10 cellular contexts compared by ENCODE assay signal in the genomic region with DNA sequence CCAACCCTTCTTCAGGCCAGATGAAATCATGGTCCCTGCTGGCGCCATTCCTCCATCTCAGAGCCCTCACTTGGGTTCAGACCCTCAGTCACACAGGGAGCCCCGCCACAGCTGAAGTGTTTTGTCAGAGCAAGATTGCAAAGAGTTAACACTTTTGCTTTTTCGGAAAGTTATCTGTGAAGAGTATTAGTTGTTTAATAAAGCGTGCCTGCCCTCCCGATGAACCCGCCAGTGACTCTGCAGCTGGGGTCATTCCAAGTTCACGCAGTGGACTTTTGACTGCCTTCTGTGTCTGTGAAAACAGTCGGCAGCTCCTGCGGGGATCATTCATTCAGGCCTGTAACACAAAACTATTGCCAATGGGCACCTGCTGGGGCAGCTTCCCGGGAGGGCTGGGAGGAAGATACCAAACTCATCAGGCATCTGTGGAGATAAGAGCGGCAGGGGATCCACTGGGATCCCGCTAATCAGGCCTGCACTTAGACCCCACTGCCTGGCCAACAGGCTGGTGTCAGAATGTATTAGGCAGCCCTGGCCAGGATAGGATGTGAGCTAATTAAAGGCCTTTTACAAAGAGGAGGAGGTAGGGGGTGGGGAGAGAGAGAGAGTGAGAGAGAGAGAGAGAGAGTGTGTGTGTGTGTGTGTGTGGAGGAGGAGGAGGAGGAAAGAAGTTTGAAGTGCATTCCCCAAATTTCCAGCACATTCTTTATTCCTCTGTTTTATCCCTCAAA.
DNase-seq lines count a peak whose midpoint lies in the region; ATAC-seq, FAIRE-seq and TF ChIP-seq lines count a peak whose summit lies in the region.
"Had no signal": no experiment of that assay in that cellular context is flagged by ENCODE, and none has a peak within 500 bp of the region (broad histone marks: within the 10 kb centered on the region; RNA-seq: fewer than 3 reads in every experiment).

No MANE protein-coding gene starts in this region.

- TF ChIP-seq CTCF in astrocyte (IDR thresholded peaks at IDR 0.05; ENCODE audit: insufficient read depth, low read depth, low read length) = no peak
- no peak for TF ChIP-seq CTCF in testis (IDR thresholded peaks at IDR 0.05)

- DNase-seq in NCI-H1417 (lab: John Stamatoyannopoulos, UW) = peak in 2 of 3 experiments; percentile 1 to 36
- DNase-seq in NCI-H1417 treated with DMSO at 0.1 percent for 48 hours (lab: John Stamatoyannopoulos, UW) = no peak
- DNase-seq in astrocyte (ENCODE audit: low read depth) = peak; percentile 82
- DNase-seq in left kidney (ENCODE audit: low read depth, low spot score) = peak; percentile 95
- DNase-seq in testis = no peak
- no peak for DNase-seq in putamen (ENCODE audit: low spot score)
- DNase-seq in NCI-H446 (lab: John Stamatoyannopoulos, UW) = no peak

- H3K27me3 Mint-ChIP-seq in astrocyte (ENCODE audit: low read depth, unreplicated experiment) = no peaks in the 10 kb centered on the region
- H3K27me3 Mint-ChIP-seq: dendritic cell treated with granulocyte-macrophage colony-stimulating factor and Interleukin-4, amounts not matched to agents 40 ng/mL and 50 ng/mL, for 4 days had no signal

- H3K27ac ChIP-seq in astrocyte (ENCODE audit: low read depth, low read length) = peak overlapping the region; percentile 55
- peak overlapping the region; percentile 15 to 71 for H3K27ac ChIP-seq in testis

- H2AFZ ChIP-seq in astrocyte (ENCODE audit: low read depth, low read length) = no peak overlapping the region

- 43 to 51% methylated on average over 12 of the region's 12 CpGs for WGBS in testis, 2 donors

- no peaks in the 10 kb centered on the region for H4K20me1 ChIP-seq in astrocyte (ENCODE audit: insufficient read depth, low read length)

- peak overlapping the region; percentile 66 for H3K4me2 ChIP-seq in astrocyte (ENCODE audit: low read length)

- intact Hi-C loops in testis (cut with DNase I; ENCODE audit: low total_unique reads) = no loop called here

- no peaks in the 10 kb centered on the region for H3K9me3 Mint-ChIP-seq in astrocyte (ENCODE audit: unreplicated experiment)
- H3K9me3 Mint-ChIP-seq: dendritic cell treated with granulocyte-macrophage colony-stimulating factor and Interleukin-4, amounts not matched to agents 40 ng/mL and 50 ng/mL, for 4 days had no signal

- FAIRE-seq in astrocyte (lab: Jason Lieb, UNC) = no peak
- FAIRE-seq: A204.1 had no signal

- H3K27ac Mint-ChIP-seq in astrocyte (ENCODE audit: unreplicated experiment) = no peak overlapping the region
- H3K27ac Mint-ChIP-seq: dendritic cell treated with granulocyte-macrophage colony-stimulating factor and Interleukin-4, amounts not matched to agents 40 ng/mL and 50 ng/mL, for 4 days had no signal

- H3K36me3 ChIP-seq in astrocyte (ENCODE audit: insufficient read depth, low read length) (no peaks in the 10 kb centered on the region), testis (ENCODE audit: low read depth, missing control alignments) (no peaks in the 10 kb centered on the region)

- H3K36me3 Mint-ChIP-seq in astrocyte (ENCODE audit: low read depth, unreplicated experiment) = peaks cover 6% of the 10 kb centered on the region

- no peak for TF ChIP-seq POLR2A in testis (IDR thresholded peaks at IDR 0.05)

- no peak for ATAC-seq in HG03457 (IDR thresholded peaks at IDR 0.05; ENCODE audit: unreplicated experiment)

- H3K4me1 ChIP-seq in astrocyte (ENCODE audit: insufficient read depth, low read length) (peaks cover 53% of the 10 kb centered on the region), testis (peaks cover 22% of the 10 kb centered on the region)

- H3K4me3 ChIP-seq in astrocyte (ENCODE audit: insufficient read depth, low read depth, low read length) (peak overlapping the region; percentile 6), testis (no peak overlapping the region)

- H3K9me3 ChIP-seq in astrocyte (ENCODE audit: insufficient read depth, low read depth, low read length) (no peaks in the 10 kb centered on the region), testis (no peaks in the 10 kb centered on the region)

- no peaks in the 10 kb centered on the region for H3K79me2 ChIP-seq in astrocyte (ENCODE audit: insufficient read depth, low read length)

- H3K27me3 ChIP-seq in astrocyte (ENCODE audit: insufficient read depth, low read length) = no peaks in the 10 kb centered on the region
- H3K27me3 ChIP-seq in testis = no peaks in the 10 kb centered on the region

- H3K4me1 Mint-ChIP-seq in astrocyte (ENCODE audit: low read depth, unreplicated experiment) = peaks cover 41% of the 10 kb centered on the region

- peak overlapping the region; percentile 64 for H3K9ac ChIP-seq in astrocyte (ENCODE audit: low read length)

- no peak overlapping the region for H3K4me3 Mint-ChIP-seq in astrocyte (ENCODE audit: unreplicated experiment)
- H3K4me3 Mint-ChIP-seq: dendritic cell treated with granulocyte-macrophage colony-stimulating factor and Interleukin-4, amounts not matched to agents 40 ng/mL and 50 ng/mL, for 4 days had no signal

Comparison
In these comparisons a context has a peak if more than half of its experiments do, and no peak if none do; other contexts are left out.
1. DNase-seq: peak in NCI-H1417 (2 of 3), astrocyte (single experiment) and left kidney (single experiment); none in NCI-H1417 treated with DMSO at 0.1 percent for 48 hours (single experiment), testis (single experiment), putamen (single experiment) and NCI-H446 (0 of 2).